21 cellular contexts compared by ENCODE assay signal in the genomic region with DNA sequence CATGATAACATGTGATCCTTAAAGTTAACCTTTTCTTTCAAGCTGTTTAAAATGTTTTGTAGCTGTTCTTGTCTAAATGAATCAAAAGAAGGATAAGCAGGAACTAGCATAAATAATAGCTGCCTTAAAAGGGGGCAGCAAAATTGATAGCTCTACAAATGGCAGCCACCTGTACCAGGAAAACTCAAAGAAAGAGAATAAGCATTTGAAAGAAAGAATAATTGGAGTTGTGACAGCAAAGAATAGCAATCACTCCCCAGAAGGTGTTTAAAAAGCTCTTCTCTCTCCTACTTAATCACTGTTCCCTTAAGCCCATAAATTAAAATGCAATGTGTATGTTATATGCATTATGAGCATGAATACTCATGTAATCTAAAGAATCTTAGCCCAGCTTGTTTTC.
DNase-seq lines count a peak whose midpoint lies in the region; ATAC-seq, FAIRE-seq and TF ChIP-seq lines count a peak whose summit lies in the region.
"Had no signal": no experiment of that assay in that cellular context is flagged by ENCODE, and none has a peak within 500 bp of the region (broad histone marks: within the 10 kb centered on the region; RNA-seq: fewer than 3 reads in every experiment).

No MANE protein-coding gene starts in this region.

- no peak overlapping the region for H3K23ac ChIP-seq in neuronal stem cell (ENCODE audit: low read depth, low read length, poor library complexity)

- H2BK12ac ChIP-seq in neuronal stem cell (ENCODE audit: low read length): no peak overlapping the region

- H2AK5ac ChIP-seq in neuronal stem cell (ENCODE audit: low read depth, low read length): no peak overlapping the region

- no peak overlapping the region for H2BK120ac ChIP-seq in neuronal stem cell (ENCODE audit: low read depth, low read length)

- H3K79me1 ChIP-seq in neuronal stem cell (ENCODE audit: low read depth, low read length): no peaks in the 10 kb centered on the region

- H3K9ac ChIP-seq in Loucy (ENCODE audit: low read depth, low read length, poor library complexity, severe bottlenecking) (no peak overlapping the region), neuronal stem cell (ENCODE audit: low read depth, low read length, poor library complexity) (no peak overlapping the region), kidney (ENCODE audit: low read length in 2 of 2) (no peak overlapping the region)

- no peak overlapping the region for H2BK15ac ChIP-seq in neuronal stem cell (ENCODE audit: low read length)

- TF ChIP-seq EP300 in stomach (IDR thresholded peaks at IDR 0.05): no peak

- no peak overlapping the region for H4K8ac ChIP-seq in neuronal stem cell (ENCODE audit: low read depth, low read length)

- no peak overlapping the region for H3K18ac ChIP-seq in neuronal stem cell (ENCODE audit: low read length)

- H3K36me3 ChIP-seq in GM23338 (ENCODE audit: insufficient read depth): no peaks in the 10 kb centered on the region
- H3K36me3 ChIP-seq in Loucy (ENCODE audit: insufficient read depth, low read length): no peaks in the 10 kb centered on the region
- no peaks in the 10 kb centered on the region for H3K36me3 ChIP-seq in neuronal stem cell (replicated peaks in 1 of 2; ENCODE audit: control insufficient read depth in 2 of 2, insufficient read depth in 2 of 2, low read length in 2 of 2)
- no peaks in the 10 kb centered on the region for H3K36me3 ChIP-seq in kidney (ENCODE audit: control insufficient read depth in 1 of 2, insufficient read depth in 2 of 2, low read length in 2 of 2)
- H3K36me3 ChIP-seq in stomach: no peaks in the 10 kb centered on the region
- H3K36me3 ChIP-seq: HAP-1 had no signal

- no peak overlapping the region for H3K27ac ChIP-seq in GM23338 (ENCODE audit: low read depth)
- H3K27ac ChIP-seq in neuronal stem cell (replicated peaks; ENCODE audit: low read length): no peak overlapping the region
- no peak overlapping the region for H3K27ac ChIP-seq in kidney (ENCODE audit: low read depth in 2 of 2, low read length in 2 of 2)
- no peak overlapping the region for H3K27ac ChIP-seq in stomach
- H3K27ac ChIP-seq: A549 had no signal

- no peaks in the 10 kb centered on the region for H3F3A ChIP-seq in GM23338 (replicated peaks; ENCODE audit: low read depth)
- peaks cover 10% of the 10 kb centered on the region for H3F3A ChIP-seq in Loucy (ENCODE audit: low read depth)

- H3K9me3 ChIP-seq in Loucy (ENCODE audit: insufficient read depth, low read depth, low read length) (no peaks in the 10 kb centered on the region), neuronal stem cell (replicated peaks in 1 of 2; ENCODE audit: control insufficient read depth in 2 of 2, insufficient read depth in 1 of 2, low read depth in 1 of 2, low read length in 2 of 2) (no peaks in the 10 kb centered on the region), kidney (ENCODE audit: control insufficient read depth in 1 of 2, low read length in 2 of 2) (no peaks in the 10 kb centered on the region), stomach (no peaks in the 10 kb centered on the region)
- H3K9me3 ChIP-seq: A549, HAP-1 had no signal

- no peak overlapping the region for H3K14ac ChIP-seq in neuronal stem cell (ENCODE audit: low read length)

- no peak overlapping the region for H4K91ac ChIP-seq in neuronal stem cell (ENCODE audit: low read depth, low read length, poor library complexity)

- H3K4me2 ChIP-seq in GM23338: 0 out of 2 replicates have a peak overlapping the region, but pooled peaks have one; percentile 50
- no peak overlapping the region for H3K4me2 ChIP-seq in Loucy (ENCODE audit: low read depth, low read length, poor library complexity, severe bottlenecking)
- no peak overlapping the region for H3K4me2 ChIP-seq in neuronal stem cell (ENCODE audit: insufficient read depth, low read length, poor library complexity, severe bottlenecking)
- H3K4me2 ChIP-seq: A549 had no signal

- H3K9me3 Mint-ChIP-seq in GM23338 (peaks cover 12% of the 10 kb centered on the region; the same call in 2 of the 3 replicates), nephron progenitor cell (peaks cover 24% of the 10 kb centered on the region)
- H3K9me3 Mint-ChIP-seq: HFFc6 had no signal

- no peaks in the 10 kb centered on the region for H4K20me1 ChIP-seq in GM23338 (replicated peaks; ENCODE audit: insufficient read depth)
- H4K20me1 ChIP-seq in Loucy (ENCODE audit: insufficient read depth, low read length, poor library complexity, severe bottlenecking): no peaks in the 10 kb centered on the region

- H3K4me1 Mint-ChIP-seq in GM23338 (peaks cover 52% of the 10 kb centered on the region), nephron progenitor cell (peaks cover 35% of the 10 kb centered on the region)

- H3K36me3 Mint-ChIP-seq in GM23338 (ENCODE audit: low read depth): peaks cover 10% of the 10 kb centered on the region; the same call in 2 of the 3 replicates
- peaks cover 16% of the 10 kb centered on the region for H3K36me3 Mint-ChIP-seq in nephron progenitor cell (ENCODE audit: low read depth)
- H3K36me3 Mint-ChIP-seq: CD4-positive, alpha-beta memory T cell had no signal

- H3K27me3 ChIP-seq in GM23338 (ENCODE audit: insufficient read depth) (no peaks in the 10 kb centered on the region), Loucy (ENCODE audit: insufficient read depth, low read length, poor library complexity, severe bottlenecking) (no peaks in the 10 kb centered on the region), neuronal stem cell (ENCODE audit: control insufficient read depth in 3 of 3, insufficient read depth in 3 of 3, low read depth in 1 of 3, low read length in 3 of 3) (no peaks in the 10 kb centered on the region), stomach (peaks cover 0 to 5% (median 0%) of the 10 kb centered on the region in 3 donors)

- intact Hi-C loops in kidney (cut with DNase I): no loop called here
- intact Hi-C loops in stomach (cut with DNase I; ENCODE audit: low total_unique reads): no loop called here

- TF ChIP-seq POLR2A in stomach (IDR thresholded peaks at IDR 0.05): no peak

- no peak overlapping the region for H3K4ac ChIP-seq in neuronal stem cell (ENCODE audit: low read length)

- no peak overlapping the region for H3K27ac Mint-ChIP-seq in GM23338
- H3K27ac Mint-ChIP-seq in nephron progenitor cell: peak overlapping the region; percentile 31
- H3K27ac Mint-ChIP-seq: CD4-positive, alpha-beta memory T cell; HFFc6 had no signal

- DNase-seq in GM23338 (ENCODE audit: low spot score): no peak
- DNase-seq in nephron progenitor cell: no peak
- DNase-seq in neuronal stem cell (ENCODE audit: low spot score): no peak
- no peak for DNase-seq in kidney
- no peak for DNase-seq in stomach
- DNase-seq: 8988T; C1 segment of cervical spinal cord; Calu3; CD4-positive, alpha-beta memory T cell; COR-L47; DMS53; DMS79 treated with DMSO at 0.1 percent for 48 hours; GOT3; HFFc6 had no signal

- H3K79me2 ChIP-seq in GM23338 (replicated peaks; ENCODE audit: insufficient read depth) (no peaks in the 10 kb centered on the region), Loucy (ENCODE audit: insufficient read depth, low read length) (no peaks in the 10 kb centered on the region)

- H2AFZ ChIP-seq in GM23338 (no peak overlapping the region), Loucy (ENCODE audit: low read length) (peak overlapping the region; percentile 65), neuronal stem cell (ENCODE audit: low read length) (peak overlapping the region; percentile 41)

- no peak for ATAC-seq in GM23338
- no peak for ATAC-seq in HG02571 (IDR thresholded peaks at IDR 0.05; ENCODE audit: unreplicated experiment)
- ATAC-seq: A549 had no signal

- H3K4me1 ChIP-seq in GM23338 (ENCODE audit: insufficient read depth): peaks cover 45% of the 10 kb centered on the region
- peaks cover 55% of the 10 kb centered on the region for H3K4me1 ChIP-seq in Loucy (ENCODE audit: insufficient read depth, low read length, poor library complexity, severe bottlenecking)
- peaks cover 0 to 7% of the 10 kb centered on the region in 2 donors for H3K4me1 ChIP-seq in neuronal stem cell (ENCODE audit: control insufficient read depth in 2 of 2, insufficient read depth in 1 of 2, low read depth in 1 of 2, low read length in 2 of 2)
- H3K4me1 ChIP-seq in kidney (ENCODE audit: control insufficient read depth in 1 of 2, insufficient read depth in 1 of 2, low read depth in 1 of 2, low read length in 2 of 2): no peaks in the 10 kb centered on the region
- H3K4me1 ChIP-seq in stomach: peaks cover 0 to 7% (median 2%) of the 10 kb centered on the region in 4 donors

- no peak for TF ChIP-seq CTCF in GM23338 (conservative IDR thresholded peaks at IDR 0.05; ENCODE audit: low read depth in 2 of 2)
- no peak for TF ChIP-seq CTCF in Loucy (conservative IDR thresholded peaks at IDR 0.05; ENCODE audit: low read length)
- no peak for TF ChIP-seq CTCF in nephron progenitor cell (IDR thresholded peaks at IDR 0.05)
- TF ChIP-seq CTCF in kidney (IDR thresholded peaks at IDR 0.05; ENCODE audit: borderline replicate concordance, extremely low read depth, insufficient read depth): no peak
- TF ChIP-seq CTCF in stomach (IDR thresholded peaks at IDR 0.05): no peak

- no peak for FAIRE-seq in kidney (lab: Jason Lieb, UNC)
- FAIRE-seq: A549, G401.6, GM12892, H54 had no signal

- no peaks in the 10 kb centered on the region for H3K27me3 Mint-ChIP-seq in GM23338 (ENCODE audit: insufficient read depth, low read depth, poor library complexity)
- no peaks in the 10 kb centered on the region for H3K27me3 Mint-ChIP-seq in nephron progenitor cell (ENCODE audit: low read depth, poor library complexity)

- peaks cover 9% of the 10 kb centered on the region for H3K9me2 ChIP-seq in GM23338 (ENCODE audit: insufficient read depth)
- no peaks in the 10 kb centered on the region for H3K9me2 ChIP-seq in Loucy (replicated peaks; ENCODE audit: low read depth, low read length)

- H3K4me3 Mint-ChIP-seq in GM23338 (no peak overlapping the region), nephron progenitor cell (no peak overlapping the region)
- H3K4me3 Mint-ChIP-seq: CD4-positive, alpha-beta memory T cell; HFFc6 had no signal

- H3K4me3 ChIP-seq in GM23338 (no peak overlapping the region), Loucy (ENCODE audit: low read length, poor library complexity, severe bottlenecking) (no peak overlapping the region), neuronal stem cell (ENCODE audit: low read length in 2 of 2) (no peak overlapping the region), kidney (ENCODE audit: low read length in 2 of 2) (no peak overlapping the region), stomach (no peak overlapping the region)
- H3K4me3 ChIP-seq: A549, HAP-1 had no signal

- no peak overlapping the region for H2BK5ac ChIP-seq in neuronal stem cell (ENCODE audit: low read length)
